In genomic region chr15:47987461-47987860, GRCh38 we compare ENCODE assay signal across 12 cellular contexts.
A peak's percentile ranks its signal among the peaks of the same experiment; 100 is the strongest.
DNase-seq lines count a peak whose midpoint lies in the region; ATAC-seq lines count a peak whose summit lies in the region.
"Had no signal": no experiment of that assay in that cellular context is flagged by ENCODE, and none has a peak within 500 bp of the region (broad histone marks: within the 10 kb centered on the region; RNA-seq: fewer than 3 reads in every experiment).

No MANE protein-coding gene starts in this region.

- H3K4ac ChIP-seq in mesendoderm (ENCODE audit: low read depth, low read length), result no peak overlapping the region

- H2BK15ac ChIP-seq in mesendoderm (replicated peaks; ENCODE audit: low read depth), result no peak overlapping the region

- WGBS in mesendoderm (ENCODE audit: extremely low coverage, insufficient coverage, low lambda C conversion rate), result no CpG with 5 or more reads among the region's 4 CpGs

- H3K4me3 Mint-ChIP-seq in natural killer cell treated with Interleukin-12 subunit alpha and Interleukin-12 subunit beta and Interleukin-15 and Interleukin-18, amount 100 ng/mL, for 72 hours, result no peak overlapping the region
- H3K4me3 Mint-ChIP-seq: CD4-positive, CD25-positive, alpha-beta regulatory T cell had no signal

- no peak overlapping the region for H4K5ac ChIP-seq in mesendoderm (ENCODE audit: low read length)

- ATAC-seq in GM21528 (IDR thresholded peaks at IDR 0.05; ENCODE audit: low FRiP score, unreplicated experiment) (peak; percentile 8), HG03159 (IDR thresholded peaks at IDR 0.05; ENCODE audit: unreplicated experiment) (peak; percentile 8)
- ATAC-seq in natural killer cell treated with Interleukin-12 subunit alpha and Interleukin-12 subunit beta and Interleukin-15 and Interleukin-18, amount 100 ng/mL, for 72 hours, result no peak

- H3K56ac ChIP-seq in mesendoderm (ENCODE audit: low read length), result peak overlapping the region; percentile 56

- no peaks in the 10 kb centered on the region for H3K27me3 ChIP-seq in mesendoderm (ENCODE audit: insufficient read depth, low read length, poor library complexity)

- no peak overlapping the region for H3K23ac ChIP-seq in mesendoderm (ENCODE audit: low read length)

- peaks cover 0 to 4% of the 10 kb centered on the region in 2 donors for H3K27me3 Mint-ChIP-seq in natural killer cell treated with Interleukin-12 subunit alpha and Interleukin-12 subunit beta and Interleukin-15 and Interleukin-18, amount 100 ng/mL, for 72 hours

- H3K27ac Mint-ChIP-seq in natural killer cell treated with Interleukin-12 subunit alpha and Interleukin-12 subunit beta and Interleukin-15 and Interleukin-18, amount 100 ng/mL, for 72 hours, result no peak overlapping the region
- H3K27ac Mint-ChIP-seq: CD4-positive, CD25-positive, alpha-beta regulatory T cell had no signal

- peaks cover 11 to 16% of the 10 kb centered on the region in 2 donors for H3K4me1 Mint-ChIP-seq in natural killer cell treated with Interleukin-12 subunit alpha and Interleukin-12 subunit beta and Interleukin-15 and Interleukin-18, amount 100 ng/mL, for 72 hours (ENCODE audit: low read depth in 2 of 2)
- H3K4me1 Mint-ChIP-seq: CD4-positive, CD25-positive, alpha-beta regulatory T cell had no signal

- H2BK120ac ChIP-seq in mesendoderm (ENCODE audit: low read depth, low read length), result no peak overlapping the region

- H3K18ac ChIP-seq in mesendoderm (ENCODE audit: low read length), result peak overlapping the region; percentile 47

- H3K79me2 ChIP-seq in mesendoderm (ENCODE audit: control insufficient read depth, insufficient read depth, low read length), result no peaks in the 10 kb centered on the region

- peak; percentile 4 for DNase-seq in Caki2 (ENCODE audit: low read depth)
- DNase-seq in mesendoderm, result no peak
- no peak for DNase-seq in natural killer cell treated with Interleukin-12 subunit alpha and Interleukin-12 subunit beta and Interleukin-15 and Interleukin-18, amount 100 ng/mL, for 72 hours (ENCODE audit: low spot score)
- no peak for DNase-seq in OCI-M1 (lab: John Stamatoyannopoulos, UW)
- no peak for DNase-seq in stimulated activated CD4-positive, alpha-beta T cell treated with anti-CD3 and anti-CD28 coated beads, Interleukin-2, amount 100 ng/mL, for 48 hours
- DNase-seq in midbrain (lab: John Stamatoyannopoulos, UW), result no peak

- no peak overlapping the region for H3K4me3 ChIP-seq in mesendoderm (ENCODE audit: low read length)
- H3K4me3 ChIP-seq: A549, GM12878, HAP-1 had no signal

- H3K79me1 ChIP-seq in mesendoderm (ENCODE audit: low read length), result no peaks in the 10 kb centered on the region

- H3K27ac ChIP-seq in mesendoderm (ENCODE audit: low read depth, low read length), result no peak overlapping the region
- H3K27ac ChIP-seq: A549 had no signal

- H3K9ac ChIP-seq in mesendoderm (ENCODE audit: low read length), result no peak overlapping the region

- H3K36me3 Mint-ChIP-seq in natural killer cell treated with Interleukin-12 subunit alpha and Interleukin-12 subunit beta and Interleukin-15 and Interleukin-18, amount 100 ng/mL, for 72 hours, result no peaks in the 10 kb centered on the region
- H3K36me3 Mint-ChIP-seq: CD4-positive, CD25-positive, alpha-beta regulatory T cell had no signal

- no peak overlapping the region for H2AK5ac ChIP-seq in mesendoderm (ENCODE audit: low read length)

- no peaks in the 10 kb centered on the region for H3K9me3 Mint-ChIP-seq in natural killer cell treated with Interleukin-12 subunit alpha and Interleukin-12 subunit beta and Interleukin-15 and Interleukin-18, amount 100 ng/mL, for 72 hours
- H3K9me3 Mint-ChIP-seq: CD4-positive, CD25-positive, alpha-beta regulatory T cell had no signal

- in situ Hi-C loops in Caki2 (cut with HindIII; ENCODE audit: low pct_unique_long_range_greater_than_20kb, low sequenced_read_pairs), result no loop called here

- peaks cover 2% of the 10 kb centered on the region for H3K4me1 ChIP-seq in mesendoderm (ENCODE audit: control insufficient read depth, low read depth, low read length)
- H3K4me1 ChIP-seq: A549, HAP-1 had no signal

- no peak overlapping the region for H4K8ac ChIP-seq in mesendoderm (ENCODE audit: low read depth, low read length)

- no peak overlapping the region for H2BK5ac ChIP-seq in mesendoderm (ENCODE audit: low read length)

- H3K4me2 ChIP-seq in mesendoderm (ENCODE audit: low read length), result no peak overlapping the region
- H3K4me2 ChIP-seq: A549 had no signal

- H3K36me3 ChIP-seq in mesendoderm (ENCODE audit: control insufficient read depth, insufficient read depth, low read length), result no peaks in the 10 kb centered on the region
- H3K36me3 ChIP-seq: HAP-1 had no signal

Comparison
In these comparisons a context has a peak if more than half of its experiments do, and no peak if none do; other contexts are left out.
1. ATAC-seq: peak in GM21528 (single experiment) and HG03159 (single experiment); none in natural killer cell treated with Interleukin-12 subunit alpha and Interleukin-12 subunit beta and Interleukin-15 and Interleukin-18, amount 100 ng/mL, for 72 hours (0 of 2).